Comparison of ENCODE assay signal across 22 cellular contexts in the genomic region with DNA sequence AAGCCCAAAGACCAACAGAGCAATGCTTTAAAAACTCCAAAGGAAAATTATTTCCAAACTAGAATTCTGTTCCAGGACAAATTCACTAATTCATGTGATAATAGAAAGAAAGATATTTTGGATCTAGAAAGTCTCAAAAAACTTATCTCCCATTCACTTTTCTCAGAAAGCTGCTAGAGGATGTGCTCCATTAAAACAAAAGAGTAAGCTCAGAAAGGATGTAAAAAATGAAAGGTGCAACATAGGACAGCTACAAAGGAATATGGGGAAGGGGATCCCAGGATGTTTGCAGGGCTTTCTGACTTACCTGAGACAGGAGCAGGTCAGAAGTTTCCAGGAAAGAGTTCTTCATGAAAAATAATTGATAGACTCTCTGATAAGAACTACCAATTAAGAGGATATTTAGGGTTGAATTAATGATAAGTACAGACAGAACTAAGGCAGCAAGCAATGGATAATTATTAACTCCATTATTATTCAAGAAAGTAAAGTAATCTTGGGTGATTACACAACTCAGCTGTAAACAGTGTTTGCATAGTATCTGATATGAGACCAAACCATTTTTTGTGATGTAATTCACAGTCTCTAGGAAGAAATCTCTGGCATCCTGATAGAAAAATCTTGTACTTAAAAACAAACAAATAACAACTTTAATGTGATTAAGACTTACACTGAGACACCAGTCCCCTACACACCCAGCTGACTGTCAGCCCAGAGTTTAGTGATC. TPM values are rescaled to one million over a fixed set of nuclear protein-coding genes. Genes with fewer than 3 reads are reported as not detected.
"Had no signal": no experiment of that assay in that cellular context is flagged by ENCODE, and none has a peak within 500 bp of the region (broad histone marks: within the 10 kb centered on the region; RNA-seq: fewer than 3 reads in every experiment).

No MANE protein-coding gene starts in this region.

- H3K4me3 ChIP-seq: Peyer's patch had no signal

- FAIRE-seq: astrocyte had no signal

- ATAC-seq: activated CD8-positive, alpha-beta memory T cell treated with anti-CD3 and anti-CD28 coated beads, Interleukin-2, amount 10 ng/mL, durations not matched to agents 7 days and 5 days had no signal

- H3K4me1 ChIP-seq: Peyer's patch had no signal

- H3K27me3 ChIP-seq: Peyer's patch had no signal

- DNase-seq: activated B cell treated with CpG ODN at 0.5 μM for 24 hours; activated CD4-positive, alpha-beta T cell treated with anti-CD3 and anti-CD28 coated beads for 1 hour; activated CD4-positive, alpha-beta T cell treated with anti-CD3 and anti-CD28 coated beads, Interleukin-2, amount 10 ng/mL, durations not matched to agents 24 days and 14 days; activated CD4-positive, alpha-beta T cell treated with anti-CD3 and anti-CD28 coated beads, Interleukin-2, amount 50 U/mL, for 48 hours; activated CD8-positive, alpha-beta memory T cell treated with anti-CD3 and anti-CD28 coated beads, Interleukin-2, amount 10 ng/mL, durations not matched to agents 7 days and 5 days; activated effector memory CD4-positive, alpha-beta T cell treated with Interleukin-2 at 50 U/mL for 16 hours; activated naive CD4-positive, alpha-beta T cell; activated T-cell treated with anti-CD3 and anti-CD28 coated beads, Interleukin-2, amount 50 U/mL, for 24 hours; amygdala; Kasumi-1; NCI-H1105 treated with DMSO at 0.1 percent for 48 hours; NCI-H1436 treated with DMSO at 0.1 percent for 48 hours; NCI-H187; NCI-H2081; NCI-H446; NCI-H524; Peyer's patch; Right ventricle myocardium superior had no signal

- H3K27ac ChIP-seq: Peyer's patch, RWPE1 had no signal

- H3K36me3 ChIP-seq: Peyer's patch had no signal

RNA-seq across cellular contexts. Expression of a gene that starts 20.9 kb away (rescaled TPM):
- total RNA-seq: Right ventricle myocardium superior had no signal

RNA-seq across cellular contexts. Expression of a gene that starts 24.7 kb away (rescaled TPM):
- total RNA-seq: activated B cell treated with CpG ODN at 0.5 μM for 24 hours; activated CD4-positive, alpha-beta T cell treated with anti-CD3 and anti-CD28 coated beads, Interleukin-2, amount 10 ng/mL, durations not matched to agents 24 days and 14 days; activated CD8-positive, alpha-beta memory T cell treated with anti-CD3 and anti-CD28 coated beads, Interleukin-2, amount 10 ng/mL, durations not matched to agents 7 days and 5 days; activated T-helper 1 cell treated with anti-CD3 and anti-CD28 coated beads, Interleukin-12 subunit alpha, Interleukin-12 subunit beta, Interleukin-2, Interleukin-4 antibody, amounts not matched to agents 30 ng/mL and 10 ng/mL and 1 ng/mL, durations not matched to agents 14 hours and 24 hours and 36 hours; astrocyte; Peyer's patch; Right ventricle myocardium superior; SK-MEL-5 had no signal
